Comparison of ENCODE assay signal across 8 cellular contexts in the genomic region with DNA sequence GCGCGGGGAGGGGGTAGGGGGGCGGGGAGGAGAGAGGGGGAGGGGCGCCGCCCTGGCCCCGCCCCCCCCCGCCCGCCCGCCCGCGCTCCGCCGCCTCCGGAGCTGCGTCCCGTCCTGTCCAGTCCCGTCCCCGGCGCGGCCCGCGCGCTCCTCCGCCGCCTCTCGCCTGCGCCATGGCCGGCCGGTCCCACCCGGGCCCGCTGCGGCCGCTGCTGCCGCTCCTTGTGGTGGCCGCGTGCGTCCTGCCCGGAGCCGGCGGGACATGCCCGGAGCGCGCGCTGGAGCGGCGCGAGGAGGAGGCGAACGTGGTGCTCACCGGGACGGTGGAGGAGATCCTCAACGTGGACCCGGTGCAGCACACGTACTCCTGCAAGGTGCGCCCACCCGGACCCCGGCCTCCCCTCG. TPM values are rescaled to one million over a fixed set of nuclear protein-coding genes. Genes with fewer than 3 reads are reported as not detected.
A peak's percentile ranks its signal among the peaks of the same experiment; 100 is the strongest.
DNase-seq lines count a peak whose midpoint lies in the region; ATAC-seq, FAIRE-seq and TF ChIP-seq lines count a peak whose summit lies in the region.

A gene (plus strand): TSS at position 121 of the 405 bp plus-strand sequence. CDS start 53 bp downstream, at position 174.

- peak within 1 kb of the TSS; percentile 76 for H4K5ac ChIP-seq in H1 (ENCODE audit: insufficient read length, low read depth, low read length)

- POLR2A ChIA-PET in H1 (lab: Charles Lee; ENCODE audit: partially characterized antibody) = interaction anchor here (1.2 to 14.9 kb wide), 2 partner anchors 13 to 16 kb away, joined by 3 to 245 read pairs; no protein-coding TSS in a partner anchor

- H3K23me2 ChIP-seq in H1 (ENCODE audit: low read depth, low read length) = peaks cover 8% of the 10 kb centered on the region; the same call in 1 of the 2 replicates

- no peak for FAIRE-seq in H1 (lab: Jason Lieb, UNC)

- peaks cover 15% of the 10 kb centered on the region for H3K27me3 Mint-ChIP-seq in T-helper 2 cell treated with Interferon-gamma antibody and Interleukin-4, amounts not matched to agents 5 μg/mL and 100 μg/mL, for 36 hours (ENCODE audit: low read depth)

- H3K9ac ChIP-seq in H1 (replicated peaks in 1 of 4; ENCODE audit: extremely low read depth in 1 of 4, low read depth in 3 of 4, low read length in 3 of 4) (peak within 1 kb of the TSS in 3 of 4 experiments; percentile 62 to 80 (median 79); a peak in 6 of 7 replicates), mucosa of rectum (ENCODE audit: low read depth in 1 of 2, low read length in 2 of 2) (peak within 1 kb of the TSS in 1 of 2 donors; percentile 60)

- ATAC-seq in HG02610 (IDR thresholded peaks at IDR 0.05; ENCODE audit: unreplicated experiment) = peak; percentile 16

- H2BK5ac ChIP-seq in H1 (ENCODE audit: low read depth, low read length) = no peak within 1 kb of the TSS; the same call in 1 of the 2 replicates

- TF ChIP-seq CTCF in Peyer's patch (IDR thresholded peaks at IDR 0.05) (no peak), H1 (IDR thresholded peaks at IDR 0.05; ENCODE audit: control extremely low read depth in 1 of 3, insufficient read depth in 1 of 3, low read depth in 1 of 3, low read length in 3 of 3) (no peak)

- H3K36me3 Mint-ChIP-seq in T-helper 2 cell treated with Interferon-gamma antibody and Interleukin-4, amounts not matched to agents 5 μg/mL and 100 μg/mL, for 36 hours (ENCODE audit: low read depth) = peaks cover 5% of the 10 kb centered on the region

- H2BK120ac ChIP-seq in H1 (replicated peaks; ENCODE audit: low read depth, low read length) = no peak within 1 kb of the TSS

- H4K20me1 ChIP-seq in H1 (replicated peaks in 1 of 2; ENCODE audit: control insufficient read depth in 1 of 2, insufficient read depth in 2 of 2, low read length in 2 of 2) = peaks cover 6 to 7% of the 10 kb centered on the region in 2 experiments

- H3K9me3 Mint-ChIP-seq in T-helper 2 cell treated with Interferon-gamma antibody and Interleukin-4, amounts not matched to agents 5 μg/mL and 100 μg/mL, for 36 hours = no peaks in the 10 kb centered on the region

- H3K4me3 Mint-ChIP-seq in T-helper 2 cell treated with Interferon-gamma antibody and Interleukin-4, amounts not matched to agents 5 μg/mL and 100 μg/mL, for 36 hours = peak within 1 kb of the TSS; percentile 69

- no peak within 1 kb of the TSS for H3K23ac ChIP-seq in H1 (ENCODE audit: insufficient read length)

- 0 out of 2 replicates have a peak within 1 kb of the TSS, but pooled peaks have one; percentile 61 for H2BK20ac ChIP-seq in H1 (ENCODE audit: low read length)

- peak within 1 kb of the TSS; percentile 23 for H3K4ac ChIP-seq in H1 (replicated peaks; ENCODE audit: insufficient read length, low read depth, low read length)

- H4K8ac ChIP-seq in H1 (ENCODE audit: extremely low read depth, insufficient read depth, low read length) = peak within 1 kb of the TSS; percentile 79

- peaks cover 10% of the 10 kb centered on the region for H3K79me1 ChIP-seq in H1 (ENCODE audit: low read depth, low read length)

- no peak within 1 kb of the TSS for H3K27ac Mint-ChIP-seq in T-helper 2 cell treated with Interferon-gamma antibody and Interleukin-4, amounts not matched to agents 5 μg/mL and 100 μg/mL, for 36 hours

- DNase-seq in T-helper 2 cell treated with Interferon-gamma antibody and Interleukin-4, amounts not matched to agents 5 μg/mL and 100 μg/mL, for 36 hours (ENCODE audit: low spot score) = peak; percentile 39
- DNase-seq in T-helper 2 cell = no peak
- DNase-seq in Peyer's patch = peak in 1 of 3 donors; percentile 79
- DNase-seq in H1 (ENCODE audit: low read depth in 1 of 2, low spot score in 2 of 2) = no peak
- DNase-seq in NCI-H82 treated with DMSO at 0.1 percent for 48 hours (lab: John Stamatoyannopoulos, UW; ENCODE audit: unreplicated experiment) = no peak
- DNase-seq in GOT3 (lab: John Stamatoyannopoulos, UW) = no peak

- TF ChIP-seq POLR2A in Peyer's patch (IDR thresholded peaks at IDR 0.05) = peak in 1 of 2 donors; percentile 22
- TF ChIP-seq POLR2A in H1 (IDR thresholded peaks at IDR 0.05; ENCODE audit: control extremely low read depth in 1 of 2, low read depth in 2 of 2, low read length in 2 of 2) = no peak

- H3K4me1 ChIP-seq in Peyer's patch (peaks cover 0 to 24% (median 7%) of the 10 kb centered on the region in 4 donors), H1 (replicated peaks in 1 of 4; ENCODE audit: control insufficient read depth in 3 of 4, insufficient read depth in 4 of 4, low read length in 3 of 4) (peaks cover 2 to 39% (median 30%) of the 10 kb centered on the region in 4 experiments), mucosa of rectum (ENCODE audit: control insufficient read depth in 2 of 2, insufficient read depth in 2 of 2, low read length in 2 of 2) (peaks cover 3 to 8% of the 10 kb centered on the region in 2 donors)

- no peak for TF ChIP-seq RAD21 in H1 (IDR thresholded peaks at IDR 0.05 in 1 of 2, conservative IDR thresholded peaks at IDR 0.05 in 1 of 2; ENCODE audit: low read depth in 2 of 2, low read length in 2 of 2)

- no CpG with 5 or more reads among the region's 58 CpGs for WGBS in H1 (ENCODE audit: extremely low coverage in 1 of 2, insufficient coverage in 1 of 2, insufficient read length in 1 of 2, insufficient replicate concordance in 2 of 2, low coverage in 1 of 2, low lambda C conversion rate in 2 of 2, missing lambda C conversion rate in 1 of 2), 2 experiments

- H3K9me3 ChIP-seq in Peyer's patch (no peaks in the 10 kb centered on the region), H1 (ENCODE audit: insufficient read depth in 2 of 2, low read depth in 1 of 2, low read length in 1 of 2) (no peaks in the 10 kb centered on the region), mucosa of rectum (ENCODE audit: control insufficient read depth in 2 of 2, low read length in 2 of 2) (no peaks in the 10 kb centered on the region)

- peaks cover 0 to 13% of the 10 kb centered on the region in 2 experiments; a peak in 1 of 4 replicates for H3K79me2 ChIP-seq in H1 (ENCODE audit: control insufficient read depth in 1 of 2, insufficient read depth in 2 of 2, low read length in 2 of 2)

- H3K27ac ChIP-seq in Peyer's patch (peak within 1 kb of the TSS; percentile 79 to 98 (median 92)), H1 (ENCODE audit: low read depth, low read length) (peak within 1 kb of the TSS; percentile 79; the same call in 1 of the 2 replicates), mucosa of rectum (ENCODE audit: low read depth in 2 of 2, low read length in 2 of 2) (peak within 1 kb of the TSS; percentile 67)

- no peak within 1 kb of the TSS for H2AK5ac ChIP-seq in H1 (ENCODE audit: low read depth, low read length)

- H3K4me1 Mint-ChIP-seq in T-helper 2 cell treated with Interferon-gamma antibody and Interleukin-4, amounts not matched to agents 5 μg/mL and 100 μg/mL, for 36 hours (ENCODE audit: low read depth) = peaks cover 6% of the 10 kb centered on the region

- no peak within 1 kb of the TSS for H3K14ac ChIP-seq in H1 (ENCODE audit: insufficient read length)

- H3K56ac ChIP-seq in H1 (replicated peaks; ENCODE audit: insufficient read length, low read depth, low read length) = no peak within 1 kb of the TSS

- H3K27me3 ChIP-seq in Peyer's patch (no peaks in the 10 kb centered on the region), H1 (replicated peaks in 1 of 4; ENCODE audit: control insufficient read depth in 3 of 4, extremely low read depth in 1 of 4, insufficient read depth in 3 of 4, low read length in 3 of 4) (no peaks in the 10 kb centered on the region), mucosa of rectum (ENCODE audit: control insufficient read depth in 2 of 2, insufficient read depth in 2 of 2, low read length in 2 of 2) (no peaks in the 10 kb centered on the region)

- H3K36me3 ChIP-seq in Peyer's patch (no peaks in the 10 kb centered on the region), H1 (ENCODE audit: control insufficient read depth in 2 of 4, insufficient read depth in 4 of 4, low read length in 3 of 4) (peaks cover 0 to 14% (median 1%) of the 10 kb centered on the region in 4 experiments; a peak in 3 of 8 replicates), mucosa of rectum (ENCODE audit: control insufficient read depth in 2 of 2, insufficient read depth in 2 of 2, low read length in 2 of 2) (no peaks in the 10 kb centered on the region)

- H3K4me3 ChIP-seq in Peyer's patch (peak within 1 kb of the TSS; percentile 70 to 90 (median 80)), H1 (ENCODE audit: extremely low read depth in 1 of 4, insufficient read depth in 2 of 4, low read depth in 3 of 4, low read length in 4 of 4) (peak within 1 kb of the TSS; percentile 62 to 83 (median 72)), mucosa of rectum (ENCODE audit: low read length in 2 of 2) (peak within 1 kb of the TSS; percentile 65 to 66)

- H4K91ac ChIP-seq in H1 (replicated peaks; ENCODE audit: insufficient read length, low read length) = peak within 1 kb of the TSS; percentile 65

- TF ChIP-seq EP300 in H1 (IDR thresholded peaks at IDR 0.05; ENCODE audit: borderline replicate concordance in 1 of 2, low read depth in 2 of 2, low read length in 2 of 2) = no peak

- H2BK15ac ChIP-seq in H1 (ENCODE audit: low read length) = no peak within 1 kb of the TSS

- H2BK12ac ChIP-seq in H1 (ENCODE audit: low read depth, low read length) = 0 out of 2 replicates have a peak within 1 kb of the TSS, but pooled peaks have one; percentile 60

- H3K18ac ChIP-seq in H1 (ENCODE audit: extremely low read depth, low read length) = peak within 1 kb of the TSS; percentile 93

- CTCF ChIA-PET in H1 (lab: Charles Lee; ENCODE audit: partially characterized antibody) = interaction anchor here (1.5 kb wide), 1 partner anchor 22 kb away, joined by 11 read pairs; no protein-coding TSS in a partner anchor

- no peak within 1 kb of the TSS for H2AFZ ChIP-seq in H1 (ENCODE audit: low read length)

- peak within 1 kb of the TSS; percentile 70 to 79 for H3K4me2 ChIP-seq in H1 (ENCODE audit: insufficient read depth in 1 of 2, low read depth in 2 of 2, low read length in 2 of 2)

TF ChIP-seq in H1, 55 proteins besides CTCF, POLR2A, EP300 and RAD21 (continues in another document):
- no peak for TF ChIP-seq MAFK (IDR thresholded peaks at IDR 0.05; ENCODE audit: low read depth, low read length)
- TF ChIP-seq, protein P1, sequence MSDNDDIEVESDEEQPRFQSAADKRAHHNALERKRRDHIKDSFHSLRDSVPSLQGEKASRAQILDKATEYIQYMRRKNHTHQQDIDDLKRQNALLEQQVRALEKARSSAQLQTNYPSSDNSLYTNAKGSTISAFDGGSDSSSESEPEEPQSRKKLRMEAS (IDR thresholded peaks at IDR 0.05) = 0 out of 2 replicates have a peak, but pooled peaks have one; percentile 12

RNA-seq across cellular contexts. Expression of the gene that starts here (rescaled TPM):
- total RNA-seq in Peyer's patch = 100 to 1,000 TPM in 1 of 4 donors, 10 to 100 TPM in 3; 33.0 to 103 (median 41.4) TPM
- 155 and 162 TPM in 2 replicates for total RNA-seq in H1 (2021; fragmentation: NEBNext Ultra II Directional; extraction: Animal tissue kit (Norgen Biotek cat#: 25700))
- 52.3 and 104 TPM in 2 replicates for polyA plus RNA-seq in H1 (2011; rRNA removed)
- polyA plus RNA-seq in H1 (2011; cell fraction: cytosol; rRNA removed) = 82.7 TPM
- 556 TPM for polyA plus RNA-seq in H1 (2011; cell fraction: nucleus; rRNA removed)
- 93.3 to 153 TPM (median 143 TPM) in 4 replicates for polyA plus RNA-seq in H1 (2012, experiment 1 of 2)
- polyA plus RNA-seq in H1 (2012, experiment 2 of 2) = 95.8 TPM
- 113 TPM for polyA plus RNA-seq in H1 (2013, experiment 1 of 2)
- polyA plus RNA-seq in H1 (2013, experiment 2 of 2) = 84.3 TPM
- polyA minus RNA-seq in H1 (2011; rRNA and poly(A)+ RNA removed) = 35.4 and 47.0 TPM in 2 replicates
- polyA minus RNA-seq in H1 (2011; cell fraction: cytosol; rRNA and poly(A)+ RNA removed) = 94.9 TPM
- polyA minus RNA-seq in H1 (2011; cell fraction: nucleus; rRNA and poly(A)+ RNA removed) = 130 TPM
